ENCODE assay signal across 33 cellular contexts in genomic region chr6:10678456-10678855, GRCh38. TPM values are rescaled to one million over a fixed set of nuclear protein-coding genes. Genes with fewer than 3 reads are reported as not detected.
"Had no signal": no experiment of that assay in that cellular context is flagged by ENCODE, and none has a peak within 500 bp of the region (broad histone marks: within the 10 kb centered on the region; RNA-seq: fewer than 3 reads in every experiment).

No MANE protein-coding gene starts in this region.

- H3K4me1 Mint-ChIP-seq: activated B cell treated with CpG ODN at 0.5 μM for 24 hours; brain; central memory CD8-positive, alpha-beta T cell; T-helper 17 cell had no signal

- H3K4me1 ChIP-seq: ascending aorta had no signal

- H3K36me3 Mint-ChIP-seq: activated naive CD4-positive, alpha-beta T cell treated with anti-CD3 and anti-CD28 coated beads, Interleukin-2, amount 10 ng/mL, durations not matched to agents 7 days and 5 days; activated naive CD4-positive, alpha-beta T cell treated with anti-CD3 and anti-CD28 coated beads, Interleukin-2, amount 50 U/mL, for 24 hours; activated naive CD8-positive, alpha-beta T cell; brain; T-cell had no signal

- H3K9me3 ChIP-seq: ascending aorta had no signal

- H3K27ac ChIP-seq: ascending aorta, cardiac muscle cell, VCaP had no signal

- H3K27ac Mint-ChIP-seq: activated B cell treated with CpG ODN at 0.5 μM for 24 hours; activated CD4-positive, alpha-beta memory T cell treated with anti-CD3 and anti-CD28 coated beads, Interleukin-2, amount 10 ng/mL, durations not matched to agents 7 days and 5 days; activated CD4-positive, alpha-beta T cell treated with anti-CD3 and anti-CD28 coated beads, Interleukin-2, amount 10 ng/mL, durations not matched to agents 24 days and 14 days; activated CD8-positive, alpha-beta memory T cell treated with anti-CD3 and anti-CD28 coated beads, Interleukin-2, amount 10 ng/mL, durations not matched to agents 7 days and 5 days; activated CD8-positive, alpha-beta T cell treated with anti-CD3 and anti-CD28 coated beads, Interleukin-2, amount 10 ng/mL, durations not matched to agents 7 days and 5 days; activated naive CD4-positive, alpha-beta T cell treated with anti-CD3 and anti-CD28 coated beads, Interleukin-2, amount 10 ng/mL, durations not matched to agents 7 days and 5 days; activated naive CD4-positive, alpha-beta T cell treated with anti-CD3 and anti-CD28 coated beads, Interleukin-2, amount 50 U/mL, for 24 hours; activated naive CD8-positive, alpha-beta T cell; activated naive CD8-positive, alpha-beta T cell treated with anti-CD3 and anti-CD28 coated beads, Interleukin-2, amount 10 ng/mL, durations not matched to agents 7 days and 5 days; activated naive CD8-positive, alpha-beta T cell treated with anti-CD3 and anti-CD28 coated beads, Interleukin-2, amount 50 U/mL, for 24 hours; activated T-cell treated with anti-CD3 and anti-CD28 coated beads, Interleukin-2, amount 50 U/mL, for 24 hours; brain; T-cell; T-helper 17 cell had no signal

- H3K27me3 Mint-ChIP-seq: activated B cell treated with CpG ODN at 0.5 μM for 24 hours; activated CD4-positive, alpha-beta memory T cell treated with anti-CD3 and anti-CD28 coated beads, Interleukin-2, amount 10 ng/mL, durations not matched to agents 7 days and 5 days; activated CD8-positive, alpha-beta memory T cell treated with anti-CD3 and anti-CD28 coated beads, Interleukin-2, amount 10 ng/mL, durations not matched to agents 7 days and 5 days; activated naive CD4-positive, alpha-beta T cell treated with anti-CD3 and anti-CD28 coated beads, Interleukin-2, amount 10 ng/mL, durations not matched to agents 7 days and 5 days; activated naive CD4-positive, alpha-beta T cell treated with anti-CD3 and anti-CD28 coated beads, Interleukin-2, amount 50 U/mL, for 24 hours; activated naive CD8-positive, alpha-beta T cell; activated naive CD8-positive, alpha-beta T cell treated with anti-CD3 and anti-CD28 coated beads, Interleukin-2, amount 10 ng/mL, durations not matched to agents 7 days and 5 days; activated T-cell treated with anti-CD3 and anti-CD28 coated beads, Interleukin-2, amount 50 U/mL, for 24 hours; T-helper 17 cell had no signal

- ATAC-seq: activated CD8-positive, alpha-beta memory T cell treated with anti-CD3 and anti-CD28 coated beads, Interleukin-2, amount 10 ng/mL, durations not matched to agents 7 days and 5 days; activated CD8-positive, alpha-beta T cell treated with anti-CD3 and anti-CD28 coated beads, Interleukin-2, amount 10 ng/mL, durations not matched to agents 7 days and 5 days; activated naive CD8-positive, alpha-beta T cell treated with anti-CD3 and anti-CD28 coated beads, Interleukin-2, amount 50 U/mL, for 24 hours; T-cell; T-helper 17 cell had no signal

- H3K4me3 ChIP-seq: ascending aorta, cardiac muscle cell had no signal

- H3K9me3 Mint-ChIP-seq: activated B cell treated with CpG ODN at 0.5 μM for 24 hours; activated CD4-positive, alpha-beta memory T cell treated with anti-CD3 and anti-CD28 coated beads, Interleukin-2, amount 10 ng/mL, durations not matched to agents 7 days and 5 days; activated naive CD4-positive, alpha-beta T cell treated with anti-CD3 and anti-CD28 coated beads, Interleukin-2, amount 10 ng/mL, durations not matched to agents 7 days and 5 days; activated naive CD4-positive, alpha-beta T cell treated with anti-CD3 and anti-CD28 coated beads, Interleukin-2, amount 50 U/mL, for 24 hours; activated naive CD8-positive, alpha-beta T cell treated with anti-CD3 and anti-CD28 coated beads, Interleukin-2, amount 50 U/mL, for 24 hours; activated T-cell treated with anti-CD3 and anti-CD28 coated beads, Interleukin-2, amount 50 U/mL, for 24 hours; brain; central memory CD8-positive, alpha-beta T cell; T-cell had no signal

- H3K36me3 ChIP-seq: ascending aorta, cardiac muscle cell had no signal

- H3K4me3 Mint-ChIP-seq: activated B cell treated with CpG ODN at 0.5 μM for 24 hours; activated CD4-positive, alpha-beta memory T cell treated with anti-CD3 and anti-CD28 coated beads, Interleukin-2, amount 10 ng/mL, durations not matched to agents 7 days and 5 days; activated CD4-positive, alpha-beta T cell treated with anti-CD3 and anti-CD28 coated beads, Interleukin-2, amount 10 ng/mL, durations not matched to agents 24 days and 14 days; activated CD8-positive, alpha-beta memory T cell treated with anti-CD3 and anti-CD28 coated beads, Interleukin-2, amount 10 ng/mL, durations not matched to agents 7 days and 5 days; activated CD8-positive, alpha-beta T cell treated with anti-CD3 and anti-CD28 coated beads, Interleukin-2, amount 10 ng/mL, durations not matched to agents 7 days and 5 days; activated naive CD4-positive, alpha-beta T cell treated with anti-CD3 and anti-CD28 coated beads, Interleukin-2, amount 10 ng/mL, durations not matched to agents 7 days and 5 days; activated naive CD4-positive, alpha-beta T cell treated with anti-CD3 and anti-CD28 coated beads, Interleukin-2, amount 50 U/mL, for 24 hours; activated naive CD8-positive, alpha-beta T cell; activated naive CD8-positive, alpha-beta T cell treated with anti-CD3 and anti-CD28 coated beads, Interleukin-2, amount 10 ng/mL, durations not matched to agents 7 days and 5 days; activated naive CD8-positive, alpha-beta T cell treated with anti-CD3 and anti-CD28 coated beads, Interleukin-2, amount 50 U/mL, for 24 hours; activated T-cell treated with anti-CD3 and anti-CD28 coated beads, Interleukin-2, amount 50 U/mL, for 24 hours; brain; central memory CD8-positive, alpha-beta T cell; T-cell; T-helper 17 cell had no signal

- DNase-seq: activated B cell treated with CpG ODN at 0.5 μM for 24 hours; activated CD4-positive, alpha-beta memory T cell treated with anti-CD3 and anti-CD28 coated beads, Interleukin-2, amount 10 ng/mL, durations not matched to agents 7 days and 5 days; activated CD4-positive, alpha-beta T cell treated with anti-CD3 and anti-CD28 coated beads for 4 hours; activated CD4-positive, alpha-beta T cell treated with anti-CD3 and anti-CD28 coated beads, Interleukin-2, amount 10 ng/mL, durations not matched to agents 24 days and 14 days; activated CD4-positive, alpha-beta T cell treated with anti-CD3 and anti-CD28 coated beads, Interleukin-2, amount 50 U/mL, for 1 hour; activated CD4-positive, alpha-beta T cell treated with anti-CD3 and anti-CD28 coated beads, Interleukin-2, amount 50 U/mL, for 4 hours; activated CD4-positive, CD25-positive, alpha-beta regulatory T cell treated with anti-CD3 and anti-CD28 coated beads, Interleukin-2, amount 50 U/mL, for 72 hours; activated CD8-positive, alpha-beta memory T cell treated with anti-CD3 and anti-CD28 coated beads for 24 hours; activated CD8-positive, alpha-beta memory T cell treated with anti-CD3 and anti-CD28 coated beads, Interleukin-2, amount 10 ng/mL, durations not matched to agents 7 days and 5 days; activated CD8-positive, alpha-beta memory T cell treated with anti-CD3 and anti-CD28 coated beads, Interleukin-2, amount 50 U/mL, for 48 hours; activated CD8-positive, alpha-beta T cell treated with anti-CD3 and anti-CD28 coated beads, Interleukin-2, amount 10 ng/mL, durations not matched to agents 7 days and 5 days; activated effector memory CD4-positive, alpha-beta T cell treated with anti-CD3 and anti-CD28 coated beads, Interleukin-2, amount 50 U/mL, for 16 hours; activated gamma-delta T cell treated with Interleukin-2 at 50 U/mL for 16 hours; activated naive CD4-positive, alpha-beta T cell treated with anti-CD3 and anti-CD28 coated beads, Interleukin-2, amount 10 ng/mL, durations not matched to agents 7 days and 5 days; activated naive CD4-positive, alpha-beta T cell treated with Interleukin-2 at 50 U/mL for 16 hours; activated naive CD8-positive, alpha-beta T cell treated with anti-CD3 and anti-CD28 coated beads, Interleukin-2, amount 10 ng/mL, durations not matched to agents 7 days and 5 days; activated naive CD8-positive, alpha-beta T cell treated with anti-CD3 and anti-CD28 coated beads, Interleukin-2, amount 50 U/mL, for 24 hours; activated T-cell treated with anti-CD3 and anti-CD28 coated beads, Interleukin-2, amount 50 U/mL, for 24 hours; activated T-cell treated with anti-CD3 and anti-CD28 coated beads, Interleukin-2, amount 50 U/mL, for 48 hours; amygdala; anterior cingulate cortex; caudate nucleus; cerebellar nuclear complex; T-cell; T-helper 17 cell; T-helper 9 cell had no signal

RNA-seq across cellular contexts. Expression of gene C6orf52, which starts 16.0 kb away (rescaled TPM):
- total RNA-seq: ascending aorta had no signal
